16 cellular contexts compared by ENCODE assay signal in genomic region chr4:54929459-54929858, GRCh38.
DNase-seq lines count a peak whose midpoint lies in the region; ATAC-seq and TF ChIP-seq lines count a peak whose summit lies in the region.
"Had no signal": no experiment of that assay in that cellular context is flagged by ENCODE, and none has a peak within 500 bp of the region (broad histone marks: within the 10 kb centered on the region; RNA-seq: fewer than 3 reads in every experiment).

No MANE protein-coding gene starts in this region.

- CTCF ChIA-PET in CD8-positive, alpha-beta T cell (lab: Charles Lee), result no interaction called here
- CTCF ChIA-PET in WTC11 (lab: Charles Lee), result interaction anchor here (0.7 kb wide), 1 partner anchor 42 kb away, joined by 3 read pairs; no protein-coding TSS in a partner anchor

- WGBS in mesenchymal stem cell, result 78% methylated on average over 3 of the region's 4 CpGs

- DNase-seq in NCI-H2029 treated with DMSO at 0.1 percent for 48 hours (lab: John Stamatoyannopoulos, UW) (peak; percentile 25), mesenchymal stem cell (no peak), WTC11 (ENCODE audit: low spot score) (no peak)
- DNase-seq in CD8-positive, alpha-beta T cell, result no peak
- DNase-seq in activated CD4-positive, alpha-beta T cell treated with anti-CD3 and anti-CD28 coated beads for 48 hours, result no peak
- DNase-seq: activated CD8-positive, alpha-beta memory T cell treated with anti-CD3 and anti-CD28 coated beads, Interleukin-2, amount 10 ng/mL, durations not matched to agents 7 days and 5 days; H7 had no signal

- intact Hi-C loops in CD8-positive, alpha-beta T cell (cut with DNase I, micrococcal nuclease), result no loop called here

- no peak overlapping the region for H2BK15ac ChIP-seq in mesenchymal stem cell (ENCODE audit: low read depth, poor library complexity, severe bottlenecking)

- H3K23ac ChIP-seq in mesenchymal stem cell (ENCODE audit: low read length in 2 of 2), result no peak overlapping the region

- no peaks in the 10 kb centered on the region for H4K20me1 ChIP-seq in BLaER1 treated with 17β-estradiol and CSF1 and Interleukin-3, amounts not matched to agents 10 nM and 100 nM

- TF ChIP-seq CTCF in brain (conservative IDR thresholded peaks at IDR 0.05) (no peak), WTC11 (IDR thresholded peaks at IDR 0.05) (no peak)
- no peak for TF ChIP-seq CTCF in CD8-positive, alpha-beta T cell (IDR thresholded peaks at IDR 0.05)

- peaks cover 0 to 34% (median 24%) of the 10 kb centered on the region in 10 experiments; a peak in 16 of 20 replicates for H3K4me1 ChIP-seq in BLaER1 treated with 17β-estradiol and CSF1 and Interleukin-3, amounts not matched to agents 10 nM and 100 nM
- no peaks in the 10 kb centered on the region for H3K4me1 ChIP-seq in mesenchymal stem cell (ENCODE audit: control insufficient read depth, insufficient read depth, low read depth, low read length)
- H3K4me1 ChIP-seq in CD8-positive, alpha-beta T cell (ENCODE audit: insufficient read depth, low read length), result no peaks in the 10 kb centered on the region
- H3K4me1 ChIP-seq: prostate gland, SJSA1 had no signal

- no peak overlapping the region for H3K14ac ChIP-seq in mesenchymal stem cell (ENCODE audit: low read length in 2 of 2)

- H3K27ac Mint-ChIP-seq in brain, result peak overlapping the region in 4 of 5 experiments; percentile 33 to 77 (median 50)
- H3K27ac Mint-ChIP-seq in CD8-positive, alpha-beta T cell, result no peak overlapping the region
- H3K27ac Mint-ChIP-seq in WTC11, result no peak overlapping the region
- H3K27ac Mint-ChIP-seq: activated CD8-positive, alpha-beta memory T cell treated with anti-CD3 and anti-CD28 coated beads, Interleukin-2, amount 10 ng/mL, durations not matched to agents 7 days and 5 days; activated naive CD4-positive, alpha-beta T cell treated with anti-CD3 and anti-CD28 coated beads, Interleukin-2, amount 50 U/mL, for 24 hours; mesothelial cell of epicardium had no signal

- H3K27ac ChIP-seq in BLaER1 treated with 17β-estradiol and CSF1 and Interleukin-3, amounts not matched to agents 10 nM and 100 nM, result no peak overlapping the region
- H3K27ac ChIP-seq in mesenchymal stem cell (ENCODE audit: low read length, poor library complexity, severe bottlenecking), result no peak overlapping the region
- no peak overlapping the region for H3K27ac ChIP-seq in CD8-positive, alpha-beta T cell (ENCODE audit: low read depth, low read length)
- H3K27ac ChIP-seq: prostate gland, SJSA1, VCaP had no signal

- peak overlapping the region; percentile 9 for H4K91ac ChIP-seq in mesenchymal stem cell (ENCODE audit: low read length)

- H3K4ac ChIP-seq in mesenchymal stem cell (ENCODE audit: low read depth in 1 of 2, low read length in 2 of 2), result no peak overlapping the region

- H3K4me2 ChIP-seq in BLaER1 treated with 17β-estradiol and CSF1 and Interleukin-3, amounts not matched to agents 10 nM and 100 nM, result peak overlapping the region in 8 of 11 experiments; percentile 1 to 62 (median 51); a peak in 10 of 22 replicates
- H3K4me2 ChIP-seq in mesenchymal stem cell (ENCODE audit: low read length, poor library complexity, severe bottlenecking), result no peak overlapping the region

- no peak overlapping the region for H2BK5ac ChIP-seq in mesenchymal stem cell (ENCODE audit: low read depth, low read length, poor library complexity, severe bottlenecking)

- no peak overlapping the region for H2AFZ ChIP-seq in mesenchymal stem cell (ENCODE audit: low read depth, low read length)

- H3K27me3 Mint-ChIP-seq in brain, result no peaks in the 10 kb centered on the region
- no peaks in the 10 kb centered on the region for H3K27me3 Mint-ChIP-seq in CD8-positive, alpha-beta T cell (ENCODE audit: low read depth)
- H3K27me3 Mint-ChIP-seq in WTC11 (ENCODE audit: low read depth), result no peaks in the 10 kb centered on the region
- H3K27me3 Mint-ChIP-seq: activated CD8-positive, alpha-beta memory T cell treated with anti-CD3 and anti-CD28 coated beads, Interleukin-2, amount 10 ng/mL, durations not matched to agents 7 days and 5 days; activated naive CD4-positive, alpha-beta T cell treated with anti-CD3 and anti-CD28 coated beads, Interleukin-2, amount 50 U/mL, for 24 hours had no signal

- H2BK120ac ChIP-seq in mesenchymal stem cell (ENCODE audit: low read depth, low read length), result no peak overlapping the region

- H3K4me1 Mint-ChIP-seq in brain, result peaks cover 12% of the 10 kb centered on the region
- no peaks in the 10 kb centered on the region for H3K4me1 Mint-ChIP-seq in CD8-positive, alpha-beta T cell (ENCODE audit: low read depth)
- peaks cover 4% of the 10 kb centered on the region; the same call in 1 of the 2 replicates for H3K4me1 Mint-ChIP-seq in WTC11
- H3K4me1 Mint-ChIP-seq: activated CD8-positive, alpha-beta memory T cell treated with anti-CD3 and anti-CD28 coated beads, Interleukin-2, amount 10 ng/mL, durations not matched to agents 7 days and 5 days; activated naive CD4-positive, alpha-beta T cell treated with anti-CD3 and anti-CD28 coated beads, Interleukin-2, amount 50 U/mL, for 24 hours; mesothelial cell of epicardium had no signal

- no peaks in the 10 kb centered on the region for H3K27me3 ChIP-seq in BLaER1 treated with 17β-estradiol and CSF1 and Interleukin-3, amounts not matched to agents 10 nM and 100 nM
- H3K27me3 ChIP-seq in mesenchymal stem cell (ENCODE audit: control insufficient read depth in 1 of 2, insufficient read depth in 1 of 2, low read length in 2 of 2), result peaks cover 0 to 18% of the 10 kb centered on the region in 2 experiments
- no peaks in the 10 kb centered on the region for H3K27me3 ChIP-seq in CD8-positive, alpha-beta T cell (ENCODE audit: insufficient read depth, low read length)
- H3K27me3 ChIP-seq: SJSA1 had no signal

- H3K36me3 ChIP-seq in BLaER1 treated with 17β-estradiol and CSF1 and Interleukin-3, amounts not matched to agents 10 nM and 100 nM, result no peaks in the 10 kb centered on the region
- no peaks in the 10 kb centered on the region for H3K36me3 ChIP-seq in mesenchymal stem cell (ENCODE audit: control insufficient read depth in 1 of 2, insufficient read depth in 2 of 2, low read depth in 1 of 2, low read length in 2 of 2)
- H3K36me3 ChIP-seq in CD8-positive, alpha-beta T cell (ENCODE audit: insufficient read depth, low read length), result no peaks in the 10 kb centered on the region
- H3K36me3 ChIP-seq: prostate gland, SJSA1 had no signal

- H2BK12ac ChIP-seq in mesenchymal stem cell (ENCODE audit: low read length in 2 of 2), result no peak overlapping the region

- no peak overlapping the region for H3K18ac ChIP-seq in mesenchymal stem cell (ENCODE audit: low read depth in 1 of 2, low read length in 2 of 2)

- POLR2A ChIA-PET in CD8-positive, alpha-beta T cell (lab: Charles Lee), result interaction anchor here (1.9 kb wide), 1 partner anchor 13 kb away, joined by 5 read pairs; no protein-coding TSS in a partner anchor
- POLR2A ChIA-PET in WTC11 (lab: Charles Lee), result no interaction called here

- H3K9me3 Mint-ChIP-seq in brain (peaks cover 0 to 9% (median 7%) of the 10 kb centered on the region in 5 experiments), WTC11 (peaks cover 28% of the 10 kb centered on the region)
- peaks cover 5% of the 10 kb centered on the region for H3K9me3 Mint-ChIP-seq in CD8-positive, alpha-beta T cell

- ATAC-seq in CD8-positive, alpha-beta T cell, result no peak
- ATAC-seq in WTC11, result no peak
- no peak for ATAC-seq in GM18873 (IDR thresholded peaks at IDR 0.05; ENCODE audit: low FRiP score, unreplicated experiment)
- ATAC-seq: activated CD8-positive, alpha-beta memory T cell treated with anti-CD3 and anti-CD28 coated beads, Interleukin-2, amount 10 ng/mL, durations not matched to agents 7 days and 5 days; esophagus mucosa had no signal

- no peak overlapping the region for H3K9ac ChIP-seq in BLaER1 treated with 17β-estradiol and CSF1 and Interleukin-3, amounts not matched to agents 10 nM and 100 nM
- H3K9ac ChIP-seq in mesenchymal stem cell (ENCODE audit: low read length), result no peak overlapping the region

- H4K8ac ChIP-seq in mesenchymal stem cell (ENCODE audit: low read length), result no peak overlapping the region

- H3K4me3 Mint-ChIP-seq in brain, result peak overlapping the region in 2 of 5 experiments; percentile 5 to 36
- H3K4me3 Mint-ChIP-seq in CD8-positive, alpha-beta T cell, result no peak overlapping the region
- H3K4me3 Mint-ChIP-seq in WTC11, result no peak overlapping the region
- H3K4me3 Mint-ChIP-seq: activated CD8-positive, alpha-beta memory T cell treated with anti-CD3 and anti-CD28 coated beads, Interleukin-2, amount 10 ng/mL, durations not matched to agents 7 days and 5 days; activated naive CD4-positive, alpha-beta T cell treated with anti-CD3 and anti-CD28 coated beads, Interleukin-2, amount 50 U/mL, for 24 hours; mesothelial cell of epicardium had no signal

- no peaks in the 10 kb centered on the region for H3K36me3 Mint-ChIP-seq in brain
- H3K36me3 Mint-ChIP-seq in CD8-positive, alpha-beta T cell, result no peaks in the 10 kb centered on the region
- H3K36me3 Mint-ChIP-seq in WTC11, result peaks cover 13% of the 10 kb centered on the region
- H3K36me3 Mint-ChIP-seq: activated CD8-positive, alpha-beta memory T cell treated with anti-CD3 and anti-CD28 coated beads, Interleukin-2, amount 10 ng/mL, durations not matched to agents 7 days and 5 days; mesothelial cell of epicardium had no signal

- no peak overlapping the region for H3K4me3 ChIP-seq in BLaER1 treated with 17β-estradiol and CSF1 and Interleukin-3, amounts not matched to agents 10 nM and 100 nM
- no peak overlapping the region for H3K4me3 ChIP-seq in mesenchymal stem cell (ENCODE audit: insufficient read depth in 1 of 2, low read depth in 1 of 2, low read length in 2 of 2)
- H3K4me3 ChIP-seq in CD8-positive, alpha-beta T cell (ENCODE audit: low read depth, low read length), result no peak overlapping the region
- H3K4me3 ChIP-seq: prostate gland, SJSA1 had no signal

- H2AK5ac ChIP-seq in mesenchymal stem cell (ENCODE audit: low read length, severe bottlenecking), result no peak overlapping the region

- H3K9me3 ChIP-seq in BLaER1 treated with 17β-estradiol and CSF1 and Interleukin-3, amounts not matched to agents 10 nM and 100 nM (replicated peaks in 1 of 11), result peaks cover 20 to 37% (median 29%) of the 10 kb centered on the region in 11 experiments
- H3K9me3 ChIP-seq in mesenchymal stem cell (ENCODE audit: control insufficient read depth, low read length), result peaks cover 13% of the 10 kb centered on the region
- no peaks in the 10 kb centered on the region for H3K9me3 ChIP-seq in CD8-positive, alpha-beta T cell (ENCODE audit: low read length)
- H3K9me3 ChIP-seq: prostate gland, SJSA1 had no signal

- no peaks in the 10 kb centered on the region for H3K79me1 ChIP-seq in mesenchymal stem cell (replicated peaks; ENCODE audit: low read length, poor library complexity, severe bottlenecking)

TF ChIP-seq in WTC11, 78 proteins besides CTCF, POLR2A, EP300 and RAD21 (continues in another document):
- TF ChIP-seq CREM (CRISPR knock-in tag; IDR thresholded peaks at IDR 0.05) (no peak), GRHL2 (CRISPR knock-in tag; IDR thresholded peaks at IDR 0.05; ENCODE audit: insufficient replicate concordance, severe bottlenecking) (no peak)

Comparison
In these comparisons a context has a peak if more than half of its experiments do, and no peak if none do; other contexts are left out.
1. H3K27ac Mint-ChIP-seq: peak in brain (4 of 5); none in CD8-positive, alpha-beta T cell (single experiment) and WTC11 (single experiment).